Comparison of ENCODE assay signal across 1 cellular context in genomic region chr9:35681341-35682002, GRCh38.
TF ChIP-seq lines count a peak whose summit lies in the region.

No MANE protein-coding gene starts in this region.

TF ChIP-seq in endothelial cell of umbilical vein, 7 proteins besides CTCF, POLR2A, EP300 and RAD21:
- TF ChIP-seq POLR2AphosphoS5 (IDR thresholded peaks at IDR 0.05; ENCODE audit: insufficient read depth, low read depth, low read length) (no peak), MYC (IDR thresholded peaks at IDR 0.05; ENCODE audit: low read depth, low read length) (no peak), EZH2 (IDR thresholded peaks at IDR 0.05; ENCODE audit: borderline replicate concordance, low read depth, low read length, severe bottlenecking) (no peak), FOS (IDR thresholded peaks at IDR 0.05; ENCODE audit: borderline replicate concordance, insufficient read depth, low read length) (no peak), JUN (IDR thresholded peaks at IDR 0.05; ENCODE audit: borderline replicate concordance, insufficient read depth, insufficient read length, low read depth) (no peak), GATA2 (IDR thresholded peaks at IDR 0.05; ENCODE audit: insufficient read depth, insufficient read length, low read depth, low read length) (no peak)
- TF ChIP-seq, protein P1, sequence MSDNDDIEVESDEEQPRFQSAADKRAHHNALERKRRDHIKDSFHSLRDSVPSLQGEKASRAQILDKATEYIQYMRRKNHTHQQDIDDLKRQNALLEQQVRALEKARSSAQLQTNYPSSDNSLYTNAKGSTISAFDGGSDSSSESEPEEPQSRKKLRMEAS (IDR thresholded peaks at IDR 0.05; ENCODE audit: insufficient read depth, insufficient read length) = no peak
TF ChIP-seq in endothelial cell of umbilical vein: peak in this region for 0.
